Comparison of ENCODE assay signal across 24 cellular contexts in the genomic region with DNA sequence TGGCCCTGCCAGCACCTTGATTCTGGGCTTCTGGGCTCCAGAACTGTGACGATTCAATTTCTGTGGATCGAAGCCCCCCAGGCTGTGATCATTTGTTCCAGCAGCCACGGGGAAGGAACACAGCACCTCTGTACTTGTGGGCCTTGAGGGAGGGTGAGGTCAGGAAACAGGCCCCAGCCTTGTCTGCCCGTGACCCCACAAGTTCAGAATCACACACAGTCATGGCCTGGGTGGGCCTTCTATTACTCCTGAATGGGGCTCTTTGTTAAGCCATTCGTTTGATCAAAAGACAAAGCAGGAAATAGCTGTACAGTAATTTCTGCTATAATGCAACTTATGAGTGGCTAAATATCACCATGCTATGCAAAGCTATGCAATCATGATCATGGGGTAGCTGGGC. TPM values are rescaled to one million over a fixed set of nuclear protein-coding genes. Genes with fewer than 3 reads are reported as not detected.
"Had no signal": no experiment of that assay in that cellular context is flagged by ENCODE, and none has a peak within 500 bp of the region (broad histone marks: within the 10 kb centered on the region; RNA-seq: fewer than 3 reads in every experiment).

No MANE protein-coding gene starts in this region.

- H3K27ac ChIP-seq: dorsolateral prefrontal cortex, epithelial cell of prostate, esophagus squamous epithelium, hepatocyte, ovary, right atrium auricular region, spleen, tibial artery had no signal

- DNase-seq: central memory CD4-positive, alpha-beta T cell; cortex of kidney; dorsolateral prefrontal cortex; effector CD8-positive, alpha-beta T cell; esophagus squamous epithelium; foreskin fibroblast; head of caudate nucleus; mammary epithelial cell; mucosa of descending colon; naive thymus-derived CD8-positive, alpha-beta T cell; ovary; spleen; stimulated activated CD4-positive, alpha-beta T cell treated with anti-CD3 and anti-CD28 coated beads, Interleukin-15, amount 100 ng/mL, for 24 hours; stimulated activated CD4-positive, alpha-beta T cell treated with anti-CD3 and anti-CD28 coated beads, Interleukin-1b, Interleukin-23, amount 100 ng/mL, for 48 hours; stimulated activated CD4-positive, alpha-beta T cell treated with anti-CD3 and anti-CD28 coated beads, Interleukin-4, amount 100 ng/mL, for 24 hours; tibial artery had no signal

- H3K27me3 ChIP-seq: dorsolateral prefrontal cortex, esophagus squamous epithelium, hepatocyte, ovary, right atrium auricular region, spleen, tibial artery had no signal

- H3K36me3 ChIP-seq: ovary, right atrium auricular region, tibial artery had no signal

- H2AFZ ChIP-seq: hepatocyte had no signal

- H3K4me3 ChIP-seq: dorsolateral prefrontal cortex, esophagus squamous epithelium, hepatocyte, mucosa of descending colon, ovary, right atrium auricular region, spleen, tibial artery had no signal

- H3K27me3 Mint-ChIP-seq: naive thymus-derived CD8-positive, alpha-beta T cell; stimulated activated memory B cell treated with anti-CD40 and anti-IgM and Interleukin-4, amounts not matched to agents 10 μg/mL and 1 μg/mL and 100 μg/mL, for 72 hours; stimulated activated naive CD8-positive, alpha-beta T cell treated with anti-CD3 and anti-CD28 coated beads, Interleukin-15, Interleukin-2, amounts not matched to agents 100 ng/mL and 50 ng/mL, for 24 hours had no signal

- H3K79me2 ChIP-seq: hepatocyte had no signal

- H3K36me3 Mint-ChIP-seq: naive thymus-derived CD8-positive, alpha-beta T cell; stimulated activated memory B cell treated with anti-CD40 and anti-IgM and Interleukin-4, amounts not matched to agents 10 μg/mL and 1 μg/mL and 100 μg/mL, for 72 hours had no signal

- H3K9me3 Mint-ChIP-seq: naive thymus-derived CD8-positive, alpha-beta T cell; stimulated activated memory B cell treated with anti-CD40 and anti-IgM and Interleukin-4, amounts not matched to agents 10 μg/mL and 1 μg/mL and 100 μg/mL, for 72 hours; stimulated activated naive CD8-positive, alpha-beta T cell treated with anti-CD3 and anti-CD28 coated beads, Interleukin-15, Interleukin-2, amounts not matched to agents 100 ng/mL and 50 ng/mL, for 24 hours had no signal

- H3K4me2 ChIP-seq: hepatocyte had no signal

- H3K4me1 Mint-ChIP-seq: naive thymus-derived CD8-positive, alpha-beta T cell had no signal

- ATAC-seq: mucosa of descending colon; naive thymus-derived CD8-positive, alpha-beta T cell; stimulated activated memory B cell treated with anti-CD40 and anti-IgM and Interleukin-4, amounts not matched to agents 10 μg/mL and 1 μg/mL and 100 μg/mL, for 72 hours had no signal

- H3K4me1 ChIP-seq: right atrium auricular region, tibial artery had no signal

- H3K4me3 Mint-ChIP-seq: naive thymus-derived CD8-positive, alpha-beta T cell; stimulated activated memory B cell treated with anti-CD40 and anti-IgM and Interleukin-4, amounts not matched to agents 10 μg/mL and 1 μg/mL and 100 μg/mL, for 72 hours; stimulated activated naive CD8-positive, alpha-beta T cell treated with anti-CD3 and anti-CD28 coated beads, Interleukin-15, Interleukin-2, amounts not matched to agents 100 ng/mL and 50 ng/mL, for 24 hours had no signal

- H3K9me3 ChIP-seq: esophagus squamous epithelium, mucosa of descending colon, ovary, right atrium auricular region, spleen, tibial artery had no signal

- H3K27ac Mint-ChIP-seq: naive thymus-derived CD8-positive, alpha-beta T cell; stimulated activated memory B cell treated with anti-CD40 and anti-IgM and Interleukin-4, amounts not matched to agents 10 μg/mL and 1 μg/mL and 100 μg/mL, for 72 hours; stimulated activated naive CD8-positive, alpha-beta T cell treated with anti-CD3 and anti-CD28 coated beads, Interleukin-15, Interleukin-2, amounts not matched to agents 100 ng/mL and 50 ng/mL, for 24 hours had no signal

RNA-seq across cellular contexts. Expression of gene ST6GALNAC2, which starts 10.1 kb away (rescaled TPM):
- total RNA-seq: temporal lobe had no signal
- polyA plus RNA-seq: neural cell had no signal

RNA-seq across cellular contexts. Expression of gene PRCD, which starts 35.7 kb away (rescaled TPM):
- total RNA-seq: kidney epithelial cell had no signal
